14 cellular contexts compared by ENCODE assay signal in the genomic region with DNA sequence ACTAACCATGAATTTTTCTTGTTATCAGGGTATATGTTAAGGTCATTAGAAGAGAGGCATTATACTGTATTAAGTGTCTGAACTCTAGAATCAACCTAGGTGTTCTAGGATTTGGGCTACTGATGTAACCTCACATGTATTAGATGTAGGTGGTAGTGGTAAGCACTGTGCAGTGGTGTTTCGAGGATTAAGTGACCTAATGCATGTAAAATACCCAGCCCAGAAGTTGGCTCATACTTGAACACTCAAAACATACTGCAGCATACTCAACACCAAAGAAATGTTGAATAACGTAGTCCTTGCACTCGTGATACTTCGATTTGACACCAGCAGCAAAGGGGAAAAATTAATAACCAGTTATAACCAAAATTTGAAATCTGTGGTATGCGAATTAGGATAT. TPM values are rescaled to one million over a fixed set of nuclear protein-coding genes. Genes with fewer than 3 reads are reported as not detected.
A peak's percentile ranks its signal among the peaks of the same experiment; 100 is the strongest.
DNase-seq lines count a peak whose midpoint lies in the region; ATAC-seq and TF ChIP-seq lines count a peak whose summit lies in the region.
"Had no signal": no experiment of that assay in that cellular context is flagged by ENCODE, and none has a peak within 500 bp of the region (broad histone marks: within the 10 kb centered on the region; RNA-seq: fewer than 3 reads in every experiment).

No MANE protein-coding gene starts in this region.

- intact Hi-C loops in activated CD4-positive, alpha-beta T cell treated with anti-CD3 and anti-CD28 coated beads for 36 hours (cut with DNase I, micrococcal nuclease): loop anchor here in 1 of 2 experiments (5.0 kb wide), 1 partner anchor 736 kb away; the partner anchor contains the start of genes PACRG and PRKN
- intact Hi-C loops in MCF 10A (cut with micrococcal nuclease) (no loop called here), breast epithelium (cut with DNase I; ENCODE audit: low total_unique reads) (no loop called here), psoas muscle (cut with DNase I) (no loop called here), posterior cingulate gyrus (cut with DNase I) (no loop called here)

- no peak for TF ChIP-seq POLR2A in breast epithelium (IDR thresholded peaks at IDR 0.05)

- H3K36me3 Mint-ChIP-seq in activated CD4-positive, alpha-beta T cell treated with anti-CD3 and anti-CD28 coated beads for 36 hours (ENCODE audit: low read depth): peaks cover 18% of the 10 kb centered on the region
- H3K36me3 Mint-ChIP-seq in MCF 10A (ENCODE audit: insufficient read depth, unreplicated experiment) (peaks cover 32% of the 10 kb centered on the region), T-helper 17 cell (ENCODE audit: low read depth) (peaks cover 10% of the 10 kb centered on the region)

- no peak for DNase-seq in activated CD4-positive, alpha-beta T cell treated with anti-CD3 and anti-CD28 coated beads for 36 hours
- DNase-seq in activated CD4-positive, alpha-beta T cell treated with anti-CD3 and anti-CD28 coated beads, Interleukin-2, amount 50 U/mL, for 1 hour: no peak
- DNase-seq in MCF 10A (ENCODE audit: unreplicated experiment) (no peak), breast epithelium (ENCODE audit: low spot score in 2 of 2) (no peak), T-helper 17 cell (no peak), psoas muscle (no peak), posterior cingulate gyrus (no peak)
- DNase-seq: Calu3, DMS 273 treated with DMSO at 0.1 percent for 48 hours, GOT3, H9 had no signal

- H3K9me3 ChIP-seq in breast epithelium (no peaks in the 10 kb centered on the region), T-helper 17 cell (ENCODE audit: control insufficient read depth, low read length, poor library complexity, severe bottlenecking) (no peaks in the 10 kb centered on the region), psoas muscle (no peaks in the 10 kb centered on the region)

- H3K9me3 Mint-ChIP-seq in activated CD4-positive, alpha-beta T cell treated with anti-CD3 and anti-CD28 coated beads for 36 hours (ENCODE audit: low read depth): no peaks in the 10 kb centered on the region
- H3K9me3 Mint-ChIP-seq in MCF 10A (ENCODE audit: unreplicated experiment): no peaks in the 10 kb centered on the region
- H3K9me3 Mint-ChIP-seq: H9 had no signal

- H3K36me3 ChIP-seq in breast epithelium: no peaks in the 10 kb centered on the region
- no peaks in the 10 kb centered on the region for H3K36me3 ChIP-seq in psoas muscle (ENCODE audit: insufficient read depth in 1 of 2, low read depth in 1 of 2)

- ATAC-seq in activated CD4-positive, alpha-beta T cell treated with anti-CD3 and anti-CD28 coated beads for 36 hours: peak; percentile 13
- ATAC-seq in T-helper 17 cell (no peak), psoas muscle (no peak), GM18502 (IDR thresholded peaks at IDR 0.05; ENCODE audit: poor library complexity, unreplicated experiment) (no peak)

- H3K27me3 Mint-ChIP-seq in activated CD4-positive, alpha-beta T cell treated with anti-CD3 and anti-CD28 coated beads for 36 hours: no peaks in the 10 kb centered on the region
- no peaks in the 10 kb centered on the region for H3K27me3 Mint-ChIP-seq in MCF 10A (ENCODE audit: insufficient read depth, unreplicated experiment)
- no peaks in the 10 kb centered on the region for H3K27me3 Mint-ChIP-seq in T-helper 17 cell

- no peak for TF ChIP-seq CTCF in MCF 10A (IDR thresholded peaks at IDR 0.05; ENCODE audit: unreplicated experiment)
- TF ChIP-seq CTCF in breast epithelium (IDR thresholded peaks at IDR 0.05): no peak
- no peak for TF ChIP-seq CTCF in psoas muscle (IDR thresholded peaks at IDR 0.05)

- H3K27ac ChIP-seq in breast epithelium (no peak overlapping the region), psoas muscle (peak overlapping the region; percentile 73)
- H3K27ac ChIP-seq: 22Rv1 had no signal

- no peak overlapping the region for H3K4me3 Mint-ChIP-seq in activated CD4-positive, alpha-beta T cell treated with anti-CD3 and anti-CD28 coated beads for 36 hours
- H3K4me3 Mint-ChIP-seq in MCF 10A (ENCODE audit: unreplicated experiment) (no peak overlapping the region), T-helper 17 cell (no peak overlapping the region)
- H3K4me3 Mint-ChIP-seq: H9 had no signal

- WGBS in psoas muscle, 3 donors: 62 to 74% (median 67%) methylated on average over 5 of the region's 5 CpGs

- H3K4me1 Mint-ChIP-seq in activated CD4-positive, alpha-beta T cell treated with anti-CD3 and anti-CD28 coated beads for 36 hours: peaks cover 53% of the 10 kb centered on the region
- H3K4me1 Mint-ChIP-seq in MCF 10A (ENCODE audit: insufficient read depth, unreplicated experiment) (peaks cover 34% of the 10 kb centered on the region), T-helper 17 cell (peaks cover 49% of the 10 kb centered on the region)

- CTCF ChIA-PET in activated CD4-positive, alpha-beta T cell treated with anti-CD3 and anti-CD28 coated beads for 36 hours (lab: Charles Lee): interaction anchor here (0.6 kb wide), 1 partner anchor 8 kb away, joined by 3 read pairs; no protein-coding TSS in a partner anchor
- CTCF ChIA-PET in MCF 10A (lab: Yijun Ruan, JAX): interaction anchor here (0.6 kb wide), 1 partner anchor 408 kb away, joined by 4 read pairs; no protein-coding TSS in a partner anchor

- peak overlapping the region; percentile 23 for H3K27ac Mint-ChIP-seq in activated CD4-positive, alpha-beta T cell treated with anti-CD3 and anti-CD28 coated beads for 36 hours
- peak overlapping the region; percentile 17 for H3K27ac Mint-ChIP-seq in MCF 10A (ENCODE audit: low read depth, unreplicated experiment)
- H3K27ac Mint-ChIP-seq in T-helper 17 cell: peak overlapping the region; percentile 98

- no TSS peak for BruUV-seq in MCF 10A (replicated peaks; lab: Mats Ljungman, UMichigan)

- H3K4me3 ChIP-seq in breast epithelium (no peak overlapping the region), psoas muscle (no peak overlapping the region)

- H3K4me1 ChIP-seq in breast epithelium (peaks cover 0 to 4% of the 10 kb centered on the region in 2 donors), psoas muscle (peaks cover 73% of the 10 kb centered on the region)

- POLR2A ChIA-PET in activated CD4-positive, alpha-beta T cell treated with anti-CD3 and anti-CD28 coated beads for 36 hours (lab: Charles Lee): no interaction called here
- POLR2A ChIA-PET in MCF 10A (lab: Yijun Ruan, JAX): no interaction called here

- H3K27me3 ChIP-seq in breast epithelium: no peaks in the 10 kb centered on the region
- H3K27me3 ChIP-seq in psoas muscle (ENCODE audit: insufficient read depth in 3 of 3, low read length in 2 of 3): no peaks in the 10 kb centered on the region

RNA-seq across cellular contexts. Expression of gene QKI, which starts 48.7 kb away (rescaled TPM):
- total RNA-seq in activated CD4-positive, alpha-beta T cell treated with anti-CD3 and anti-CD28 coated beads for 36 hours: 10 to 100 TPM; 48.6 to 62.7 TPM
- 272 and 295 TPM in 2 replicates for total RNA-seq in MCF 10A (2022)
- total RNA-seq in breast epithelium: 100 to 1,000 TPM; 158 to 304 (median 172) TPM
- total RNA-seq in T-helper 17 cell: 10 to 100 TPM; 87.4 to 95.3 TPM
- total RNA-seq in psoas muscle: 100 to 1,000 TPM; 275 to 421 (median 308) TPM
- 100 to 1,000 TPM in 1 of 3 donors, 10 to 100 TPM in 2; 62.0 to 266 (median 82.1) TPM for polyA plus RNA-seq in psoas muscle
- total RNA-seq: HT-29 had no signal

Comparison
In these comparisons a context has a peak if more than half of its experiments do, and no peak if none do; other contexts are left out.
1. H3K27ac Mint-ChIP-seq: peak in every context shown above with its lines; median percentile 98 in T-helper 17 cell; 23 in activated CD4-positive, alpha-beta T cell treated with anti-CD3 and anti-CD28 coated beads for 36 hours; 17 in MCF 10A.